Comparison of ENCODE assay signal across 15 cellular contexts in the genomic region with DNA sequence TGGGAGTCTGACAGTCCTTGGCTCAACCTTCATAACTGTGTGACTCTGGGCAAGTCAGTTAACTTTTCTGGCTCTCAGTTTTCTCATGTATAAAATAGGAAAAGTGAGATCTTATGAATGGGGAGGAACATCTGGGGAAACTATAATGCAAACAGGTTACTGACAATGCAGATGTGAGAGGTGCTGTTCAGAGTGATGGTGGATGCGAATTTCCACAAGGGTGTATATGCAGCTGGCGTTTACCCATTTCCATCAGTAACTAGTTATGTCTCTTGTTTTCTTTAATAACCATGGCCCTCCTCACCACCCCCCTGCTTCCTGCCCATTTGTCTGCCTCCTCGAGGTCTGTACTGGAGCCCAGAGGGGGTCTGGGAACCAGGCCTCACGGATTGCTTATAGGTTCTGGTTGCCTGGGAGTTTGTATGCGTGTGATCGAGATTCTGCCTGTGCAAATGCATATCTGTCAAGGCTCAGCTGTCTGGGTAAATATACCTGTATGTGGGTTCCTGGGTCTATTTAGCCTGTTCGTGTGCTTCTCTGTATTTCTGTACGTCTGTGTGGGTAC. TPM values are rescaled to one million over a fixed set of nuclear protein-coding genes. Genes with fewer than 3 reads are reported as not detected.
DNase-seq lines count a peak whose midpoint lies in the region; ATAC-seq and TF ChIP-seq lines count a peak whose summit lies in the region.
"Had no signal": no experiment of that assay in that cellular context is flagged by ENCODE, and none has a peak within 500 bp of the region (broad histone marks: within the 10 kb centered on the region; RNA-seq: fewer than 3 reads in every experiment).

No MANE protein-coding gene starts in this region.

- peaks cover 18 to 37% (median 30%) of the 10 kb centered on the region in 4 donors for H3K4me1 Mint-ChIP-seq in CD4-positive, alpha-beta memory T cell

- H3K9ac ChIP-seq in rectal smooth muscle tissue (ENCODE audit: low read length): no peak overlapping the region
- H3K9ac ChIP-seq: parathyroid adenoma had no signal

- peaks cover 0 to 1% (median 0%) of the 10 kb centered on the region in 8 donors for H3K9me3 Mint-ChIP-seq in CD4-positive, alpha-beta memory T cell
- H3K9me3 Mint-ChIP-seq: activated naive CD4-positive, alpha-beta T cell treated with anti-CD3 and anti-CD28 coated beads, Interleukin-2, amount 50 U/mL, for 72 hours; stimulated activated naive CD8-positive, alpha-beta T cell treated with anti-CD3 and anti-CD28 coated beads, Interleukin-15, Interleukin-2, amounts not matched to agents 100 ng/mL and 50 ng/mL, for 24 hours had no signal

- peak overlapping the region in 6 of 7 donors; percentile 38 to 87 (median 60) for H3K27ac Mint-ChIP-seq in CD4-positive, alpha-beta memory T cell
- H3K27ac Mint-ChIP-seq: stimulated activated naive CD8-positive, alpha-beta T cell treated with anti-CD3 and anti-CD28 coated beads, Interleukin-15, Interleukin-2, amounts not matched to agents 100 ng/mL and 50 ng/mL, for 24 hours had no signal

- no peak overlapping the region for H3K4me3 ChIP-seq in CD4-positive, alpha-beta memory T cell (ENCODE audit: low read length in 2 of 2)
- H3K4me3 ChIP-seq in RWPE2 (ENCODE audit: severe bottlenecking) (no peak overlapping the region), rectal smooth muscle tissue (ENCODE audit: low read length) (no peak overlapping the region)

- H3K27me3 ChIP-seq in CD4-positive, alpha-beta memory T cell (ENCODE audit: insufficient read depth, low read length): no peaks in the 10 kb centered on the region
- no peaks in the 10 kb centered on the region for H3K27me3 ChIP-seq in RWPE2 (ENCODE audit: insufficient read depth, poor library complexity, severe bottlenecking)
- H3K27me3 ChIP-seq in rectal smooth muscle tissue (ENCODE audit: control insufficient read depth, insufficient read depth, low read length): no peaks in the 10 kb centered on the region

- no peaks in the 10 kb centered on the region for H3K27me3 Mint-ChIP-seq in CD4-positive, alpha-beta memory T cell
- H3K27me3 Mint-ChIP-seq: stimulated activated naive CD8-positive, alpha-beta T cell treated with anti-CD3 and anti-CD28 coated beads, Interleukin-15, Interleukin-2, amounts not matched to agents 100 ng/mL and 50 ng/mL, for 24 hours had no signal

- in situ Hi-C loops in ACHN (cut with HindIII; ENCODE audit: low pct_ligation_motif_present, low pct_unique_long_range_greater_than_20kb, low sequenced_read_pairs): no loop called here

- intact Hi-C loops in CD4-positive, alpha-beta memory T cell (cut with micrococcal nuclease): loop anchor here (5.0 kb wide), 1 partner anchor 37 kb away; no protein-coding TSS in a partner anchor

- H3K27ac ChIP-seq in CD4-positive, alpha-beta memory T cell (ENCODE audit: low read depth, low read length): no peak overlapping the region
- H3K27ac ChIP-seq in RWPE2 (ENCODE audit: poor library complexity, severe bottlenecking) (peak overlapping the region; percentile 93), epithelial cell of prostate (peak overlapping the region; percentile 92), rectal smooth muscle tissue (ENCODE audit: low read depth, low read length) (peak overlapping the region; percentile 27)
- H3K27ac ChIP-seq: parathyroid adenoma had no signal

- no peaks in the 10 kb centered on the region for H3K36me3 ChIP-seq in CD4-positive, alpha-beta memory T cell (ENCODE audit: insufficient read depth, low read length)
- H3K36me3 ChIP-seq in RWPE2 (ENCODE audit: low read depth): peaks cover 12% of the 10 kb centered on the region
- H3K36me3 ChIP-seq in rectal smooth muscle tissue (ENCODE audit: control insufficient read depth, insufficient read depth, low read length): no peaks in the 10 kb centered on the region

- POLR2A ChIA-PET in CD4-positive, alpha-beta memory T cell (lab: Charles Lee; ENCODE audit: partially characterized antibody): interaction anchor here (0.5 to 1.0 kb wide), 2 partner anchors 45 to 271 kb away, joined by 3 to 6 read pairs; partner anchors contain the start of genes AHDC1 and PPP1R8

- ATAC-seq in RWPE2 (ENCODE audit: low read depth) (no peak), HG03139 (IDR thresholded peaks at IDR 0.05; ENCODE audit: unreplicated experiment) (no peak)
- ATAC-seq: activated naive CD4-positive, alpha-beta T cell treated with anti-CD3 and anti-CD28 coated beads, Interleukin-2, amount 50 U/mL, for 72 hours; PC-3 had no signal

- no peaks in the 10 kb centered on the region for H3K9me3 ChIP-seq in CD4-positive, alpha-beta memory T cell (ENCODE audit: control insufficient read depth in 1 of 2, low read length in 2 of 2)
- H3K9me3 ChIP-seq in RWPE2 (ENCODE audit: severe bottlenecking): no peaks in the 10 kb centered on the region

- H3K4me1 ChIP-seq in CD4-positive, alpha-beta memory T cell (ENCODE audit: insufficient read depth, low read length): peaks cover 23% of the 10 kb centered on the region
- H3K4me1 ChIP-seq in RWPE2 (ENCODE audit: insufficient read depth, poor library complexity, severe bottlenecking) (peaks cover 21% of the 10 kb centered on the region), rectal smooth muscle tissue (ENCODE audit: control insufficient read depth, insufficient read depth, low read length) (peaks cover 74% of the 10 kb centered on the region)

- DNase-seq in CD4-positive, alpha-beta memory T cell: peak in 1 of 5 donors; percentile 9
- DNase-seq in RWPE2 (ENCODE audit: low spot score): no peak
- DNase-seq in epithelial cell of prostate (ENCODE audit: low read depth, low spot score): no peak
- no peak for DNase-seq in NCI-H128 (lab: John Stamatoyannopoulos, UW; ENCODE audit: unreplicated experiment)
- DNase-seq in ACHN: no peak
- DNase-seq: activated CD8-positive, alpha-beta memory T cell treated with anti-CD3 and anti-CD28 coated beads for 24 hours; Calu3; NCI-H2227 treated with DMSO at 0.1 percent for 48 hours; PC-3; stimulated activated CD4-positive, alpha-beta T cell treated with anti-CD3 and anti-CD28 coated beads, Interleukin-2, amount 100 ng/mL, for 24 hours had no signal

- no peak for TF ChIP-seq CTCF in RWPE2 (IDR thresholded peaks at IDR 0.05; ENCODE audit: poor library complexity, severe bottlenecking)

- CTCF ChIA-PET in CD4-positive, alpha-beta memory T cell (lab: Charles Lee; ENCODE audit: partially characterized antibody): interaction anchor here (1.2 to 6.4 kb wide), 5 partner anchors 10 to 60 kb away, joined by 3 to 96 read pairs (median 36); partner anchors contain the start of gene AHDC1

- H3K4me3 Mint-ChIP-seq in CD4-positive, alpha-beta memory T cell: no peak overlapping the region
- H3K4me3 Mint-ChIP-seq: stimulated activated naive CD8-positive, alpha-beta T cell treated with anti-CD3 and anti-CD28 coated beads, Interleukin-15, Interleukin-2, amounts not matched to agents 100 ng/mL and 50 ng/mL, for 24 hours had no signal

- peaks cover 0 to 3% of the 10 kb centered on the region in 2 donors for H3K36me3 Mint-ChIP-seq in CD4-positive, alpha-beta memory T cell
- H3K36me3 Mint-ChIP-seq: activated naive CD4-positive, alpha-beta T cell treated with anti-CD3 and anti-CD28 coated beads, Interleukin-2, amount 50 U/mL, for 72 hours had no signal

RNA-seq across cellular contexts. Expression of gene AHDC1, which starts 44.4 kb away (rescaled TPM):
- 10 to 100 TPM; 18.4 to 19.2 TPM for total RNA-seq in CD4-positive, alpha-beta memory T cell
- polyA plus RNA-seq in CD4-positive, alpha-beta memory T cell: 1 to 10 TPM in 1 of 2 donors, under 1 TPM in 1; 0.02 to 1.7 TPM
